In the genomic region with DNA sequence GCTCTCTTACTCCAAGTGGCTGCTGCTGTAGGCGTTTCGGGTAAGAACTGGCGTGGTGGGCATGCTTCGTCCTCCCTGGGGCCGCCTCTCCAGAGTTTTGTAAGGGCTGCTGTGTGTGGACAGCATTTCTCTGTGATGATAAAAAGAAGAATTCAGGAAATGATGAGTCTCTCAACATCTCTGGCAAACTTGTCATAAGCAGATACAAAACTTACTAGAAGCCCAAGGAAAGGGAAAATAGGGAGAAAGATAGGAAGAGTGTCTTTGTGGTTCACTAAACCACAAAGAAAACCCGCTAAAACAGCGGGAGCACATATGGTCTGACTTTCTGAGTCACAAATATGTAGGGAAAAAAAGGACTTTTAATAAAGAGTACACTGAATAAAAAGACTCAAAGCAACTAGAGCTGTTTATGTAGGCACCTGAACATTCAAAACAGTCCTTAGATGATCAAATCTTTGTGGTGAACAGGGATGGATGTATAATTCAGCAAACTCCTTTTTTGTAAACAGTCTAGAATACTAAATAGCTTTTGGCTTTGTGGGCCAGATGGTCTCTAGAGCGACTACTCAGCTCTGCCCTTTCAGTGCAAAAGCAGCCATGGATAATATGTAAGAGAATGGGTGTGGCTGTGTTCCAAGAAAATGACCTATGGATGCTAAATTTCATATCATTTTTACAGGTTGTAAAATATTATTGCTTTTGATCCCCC, we compare ENCODE assay signal across 10 cellular contexts.
A peak's percentile ranks its signal among the peaks of the same experiment; 100 is the strongest.
DNase-seq lines count a peak whose midpoint lies in the region; TF ChIP-seq lines count a peak whose summit lies in the region.
"Had no signal": no experiment of that assay in that cellular context is flagged by ENCODE, and none has a peak within 500 bp of the region (broad histone marks: within the 10 kb centered on the region; RNA-seq: fewer than 3 reads in every experiment).

No MANE protein-coding gene starts in this region.

- H3F3A ChIP-seq in PC-9 (ENCODE audit: insufficient read depth, low read depth): peaks cover 39% of the 10 kb centered on the region

- H2AFZ ChIP-seq in PC-9: no peak overlapping the region

- DNase-seq in EL (peak; percentile 90), PC-9 (no peak), dorsolateral prefrontal cortex (no peak), osteocyte (ENCODE audit: extremely low spot score, unreplicated experiment) (no peak), NAMALWA (ENCODE audit: low spot score) (no peak), testis (no peak), NCI-H2107 treated with DMSO at 0.1 percent for 48 hours (lab: John Stamatoyannopoulos, UW; ENCODE audit: unreplicated experiment) (no peak)
- DNase-seq in activated naive CD4-positive, alpha-beta T cell treated with Interleukin-2 at 50 U/mL for 16 hours: no peak
- DNase-seq: stimulated activated CD4-positive, alpha-beta T cell treated with anti-CD3 and anti-CD28 coated beads, Interleukin-4, amount 100 ng/mL, for 1 hour had no signal

- H3K27me3 ChIP-seq in PC-9 (ENCODE audit: insufficient read depth, low read depth) (no peaks in the 10 kb centered on the region), dorsolateral prefrontal cortex (no peaks in the 10 kb centered on the region), testis (no peaks in the 10 kb centered on the region)
- H3K27me3 ChIP-seq: Peyer's patch had no signal

- H3K4me1 ChIP-seq in PC-9 (replicated peaks; ENCODE audit: insufficient read depth): peaks cover 55% of the 10 kb centered on the region
- no peaks in the 10 kb centered on the region for H3K4me1 ChIP-seq in testis

- no peaks in the 10 kb centered on the region for H3K9me3 Mint-ChIP-seq in osteocyte (ENCODE audit: unreplicated experiment)

- no peaks in the 10 kb centered on the region for H3K27me3 Mint-ChIP-seq in osteocyte (ENCODE audit: unreplicated experiment)

- H3K27ac Mint-ChIP-seq in osteocyte (ENCODE audit: unreplicated experiment): peak overlapping the region; percentile 88

- H3K36me3 Mint-ChIP-seq in osteocyte (ENCODE audit: unreplicated experiment): no peaks in the 10 kb centered on the region

- H3K4me3 ChIP-seq in PC-9 (no peak overlapping the region), dorsolateral prefrontal cortex (peak overlapping the region in 1 of 59 donors; percentile 16), testis (no peak overlapping the region)
- H3K4me3 ChIP-seq: Peyer's patch had no signal

- H3K9me2 ChIP-seq in PC-9 (ENCODE audit: insufficient read depth): no peaks in the 10 kb centered on the region

- no TSS peak for BruUV-seq in PC-9 (replicated peaks; lab: Mats Ljungman, UMichigan)

- H4K20me1 ChIP-seq in PC-9 (ENCODE audit: insufficient read depth): no peaks in the 10 kb centered on the region

- WGBS in testis, 2 donors: 85 to 88% methylated on average over 8 of the region's 8 CpGs

- H3K4me3 Mint-ChIP-seq in osteocyte (ENCODE audit: unreplicated experiment): no peak overlapping the region

- H3K79me2 ChIP-seq in PC-9 (ENCODE audit: low read depth): peaks cover 12% of the 10 kb centered on the region; the same call in 1 of the 2 replicates

- intact Hi-C loops in PC-9 (cut with micrococcal nuclease; ENCODE audit: unreplicated experiment): no loop called here
- intact Hi-C loops in dorsolateral prefrontal cortex (cut with DNase I): loop anchor here in 1 of 2 donors (5.0 kb wide), 1 partner anchor 125 kb away; no protein-coding TSS in a partner anchor
- intact Hi-C loops in testis (cut with DNase I; ENCODE audit: low total_unique reads): no loop called here

- peak overlapping the region; percentile 57 for H3K4me2 ChIP-seq in PC-9

- H3K9me3 ChIP-seq in PC-9 (ENCODE audit: insufficient read depth, low read depth) (no peaks in the 10 kb centered on the region), testis (no peaks in the 10 kb centered on the region)
- H3K9me3 ChIP-seq: Peyer's patch had no signal

- no peak for TF ChIP-seq POLR2A in testis (IDR thresholded peaks at IDR 0.05)

- H3K36me3 ChIP-seq in PC-9 (ENCODE audit: low read depth) (peaks cover 22% of the 10 kb centered on the region), testis (ENCODE audit: low read depth, missing control alignments) (no peaks in the 10 kb centered on the region)

- CTCF ChIA-PET in PC-9 (lab: Charles Lee): interaction anchor here (1.7 kb wide), 1 partner anchor 20 kb away, joined by 4 read pairs; no protein-coding TSS in a partner anchor

- POLR2A ChIA-PET in PC-9 (lab: Charles Lee; ENCODE audit: unreplicated experiment): interaction anchor here (0.6 to 0.8 kb wide), 3 partner anchors 36 to 106 kb away, joined by 3 to 5 read pairs (median 4); no protein-coding TSS in a partner anchor

- H3K4me1 Mint-ChIP-seq in osteocyte (ENCODE audit: unreplicated experiment): peaks cover 21% of the 10 kb centered on the region

- H3K27ac ChIP-seq in PC-9 (peak overlapping the region; percentile 97), dorsolateral prefrontal cortex (peak overlapping the region in 58 of 59 donors; percentile 21 to 96 (median 89)), testis (no peak overlapping the region)

- TF ChIP-seq CTCF in PC-9 (conservative IDR thresholded peaks at IDR 0.05) (no peak), dorsolateral prefrontal cortex (IDR thresholded peaks at IDR 0.05 in 54 of 56, conservative IDR thresholded peaks at IDR 0.05 in 2 of 56; ENCODE audit: low read depth in 1 of 56, partially characterized antibody in 56 of 56) (no peak), osteocyte (IDR thresholded peaks at IDR 0.05) (no peak), testis (IDR thresholded peaks at IDR 0.05) (no peak)

Comparison
In these comparisons a context has a peak if more than half of its experiments do, and no peak if none do; other contexts are left out.
1. H3K27ac ChIP-seq: peak in PC-9 (single experiment) and dorsolateral prefrontal cortex (58 of 59); none in testis (0 of 2).